21 cellular contexts compared by ENCODE assay signal in the genomic region with DNA sequence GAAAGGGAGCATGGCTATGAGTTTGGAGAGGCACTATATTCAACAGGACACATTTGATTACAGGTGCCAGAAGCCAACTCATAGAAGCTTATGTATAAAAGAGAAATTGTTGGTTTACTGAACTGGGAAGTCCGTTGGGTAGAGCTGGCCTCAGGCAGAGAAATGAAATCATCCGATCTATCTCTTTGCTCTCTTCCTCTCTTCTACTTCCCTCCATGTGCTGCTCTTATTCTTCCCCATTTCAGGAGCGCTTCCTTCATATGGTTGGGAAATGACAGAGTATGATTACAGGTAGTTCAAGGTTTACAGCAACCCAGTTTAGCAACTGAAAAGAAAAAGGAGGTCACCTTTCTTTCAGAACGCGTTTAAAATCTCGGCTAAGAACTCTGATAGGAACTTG.
"Had no signal": no experiment of that assay in that cellular context is flagged by ENCODE, and none has a peak within 500 bp of the region (broad histone marks: within the 10 kb centered on the region; RNA-seq: fewer than 3 reads in every experiment).

No MANE protein-coding gene starts in this region.

- H3K4me3 Mint-ChIP-seq: activated CD4-positive, alpha-beta memory T cell treated with anti-CD3 and anti-CD28 coated beads for 36 hours; activated naive CD8-positive, alpha-beta T cell treated with anti-CD3 and anti-CD28 coated beads for 36 hours; mesothelial cell of epicardium; nephron; stimulated activated naive B cell treated with anti-CD40 and anti-IgM and Interleukin-4, amounts not matched to agents 10 μg/mL and 1 μg/mL and 100 μg/mL, for 72 hours; T-helper 17 cell had no signal

- H3K9me3 Mint-ChIP-seq: activated CD4-positive, alpha-beta memory T cell treated with anti-CD3 and anti-CD28 coated beads for 36 hours; activated naive CD8-positive, alpha-beta T cell treated with anti-CD3 and anti-CD28 coated beads for 36 hours; nephron had no signal

- DNase-seq: activated CD4-positive, alpha-beta memory T cell treated with anti-CD3 and anti-CD28 coated beads for 36 hours; activated CD4-positive, alpha-beta T cell treated with anti-CD3 and anti-CD28 coated beads for 4 hours; activated CD4-positive, CD25-positive, alpha-beta regulatory T cell; activated naive CD4-positive, alpha-beta T cell treated with Interleukin-2 at 50 U/mL for 16 hours; activated naive CD8-positive, alpha-beta T cell treated with anti-CD3 and anti-CD28 coated beads for 36 hours; activated T-cell treated with anti-CD3 and anti-CD28 coated beads, Interleukin-2, amount 50 U/mL, for 48 hours; central memory CD4-positive, alpha-beta T cell; esophagus squamous epithelium; gastrocnemius medialis; hippocampal formation; kidney glomerular epithelial cell; left lung; right lobe of liver; stimulated activated naive B cell treated with anti-CD40 and anti-IgM and Interleukin-4, amounts not matched to agents 10 μg/mL and 1 μg/mL and 100 μg/mL, for 72 hours; T-helper 17 cell; testis; trophoblast cell had no signal

- H3K9me3 ChIP-seq: esophagus squamous epithelium, gastrocnemius medialis, left lung, right lobe of liver, testis had no signal

- H3K36me3 Mint-ChIP-seq: mesothelial cell of epicardium had no signal

- H3K27ac Mint-ChIP-seq: activated CD4-positive, alpha-beta memory T cell treated with anti-CD3 and anti-CD28 coated beads for 36 hours; activated naive CD8-positive, alpha-beta T cell treated with anti-CD3 and anti-CD28 coated beads for 36 hours; mesothelial cell of epicardium; nephron had no signal

- ATAC-seq: gastrocnemius medialis; left lung; right lobe of liver; stimulated activated naive B cell treated with anti-CD40 and anti-IgM and Interleukin-4, amounts not matched to agents 10 μg/mL and 1 μg/mL and 100 μg/mL, for 72 hours; T-helper 17 cell had no signal

- H3K36me3 ChIP-seq: gastrocnemius medialis, left lung, right lobe of liver had no signal

- H3K27me3 Mint-ChIP-seq: activated CD4-positive, alpha-beta memory T cell treated with anti-CD3 and anti-CD28 coated beads for 36 hours; activated naive CD8-positive, alpha-beta T cell treated with anti-CD3 and anti-CD28 coated beads for 36 hours; stimulated activated naive B cell treated with anti-CD40 and anti-IgM and Interleukin-4, amounts not matched to agents 10 μg/mL and 1 μg/mL and 100 μg/mL, for 72 hours; T-helper 17 cell had no signal

- H3K4me1 Mint-ChIP-seq: activated naive CD8-positive, alpha-beta T cell treated with anti-CD3 and anti-CD28 coated beads for 36 hours; T-helper 17 cell had no signal

- H3K4me3 ChIP-seq: esophagus squamous epithelium, gastrocnemius medialis, left lung, lung, right lobe of liver, skin epidermis, testis had no signal

- H3K4me1 ChIP-seq: esophagus squamous epithelium, testis had no signal
